ENCODE assay signal across 11 cellular contexts in genomic region chr7:33669251-33669670, GRCh38.
A peak's percentile ranks its signal among the peaks of the same experiment; 100 is the strongest.
DNase-seq lines count a peak whose midpoint lies in the region; ATAC-seq and TF ChIP-seq lines count a peak whose summit lies in the region.
"Had no signal": no experiment of that assay in that cellular context is flagged by ENCODE, and none has a peak within 500 bp of the region (broad histone marks: within the 10 kb centered on the region; RNA-seq: fewer than 3 reads in every experiment).

No MANE protein-coding gene starts in this region.

- no peaks in the 10 kb centered on the region for H3K36me3 Mint-ChIP-seq in osteocyte (ENCODE audit: unreplicated experiment)
- H3K36me3 Mint-ChIP-seq: stimulated activated effector memory CD8-positive, alpha-beta T cell treated with anti-CD3 and anti-CD28 coated beads, Interleukin-12 subunit alpha, Interleukin-12 subunit beta, amount 100 ng/mL, for 72 hours had no signal

- H3K4me1 Mint-ChIP-seq in osteocyte (ENCODE audit: unreplicated experiment) = peaks cover 25% of the 10 kb centered on the region
- H3K4me1 Mint-ChIP-seq: stimulated activated effector memory CD8-positive, alpha-beta T cell treated with anti-CD3 and anti-CD28 coated beads, Interleukin-12 subunit alpha, Interleukin-12 subunit beta, amount 100 ng/mL, for 72 hours had no signal

- H3K9me3 Mint-ChIP-seq in osteocyte (ENCODE audit: unreplicated experiment) = peaks cover 4% of the 10 kb centered on the region
- H3K9me3 Mint-ChIP-seq: stimulated activated effector memory CD8-positive, alpha-beta T cell treated with anti-CD3 and anti-CD28 coated beads, Interleukin-12 subunit alpha, Interleukin-12 subunit beta, amount 100 ng/mL, for 72 hours had no signal

- TF ChIP-seq CTCF in osteocyte (IDR thresholded peaks at IDR 0.05) = no peak

- no peaks in the 10 kb centered on the region for H3K36me3 ChIP-seq in endocrine pancreas (ENCODE audit: control insufficient read depth, insufficient read depth, low read length)

- no peaks in the 10 kb centered on the region for H3K27me3 Mint-ChIP-seq in osteocyte (ENCODE audit: unreplicated experiment)

- CTCF ChIA-PET in HEK293T (lab: Yijun Ruan, JAX) = interaction anchor here (0.6 kb wide), 1 partner anchor 861 kb away, joined by 3 read pairs; no protein-coding TSS in a partner anchor

- no peak for ATAC-seq in HG03097 (IDR thresholded peaks at IDR 0.05; ENCODE audit: low FRiP score, unreplicated experiment)
- ATAC-seq in GM18867 (IDR thresholded peaks at IDR 0.05; ENCODE audit: unreplicated experiment) = no peak
- ATAC-seq: stimulated activated effector memory CD8-positive, alpha-beta T cell treated with anti-CD3 and anti-CD28 coated beads, Interleukin-12 subunit alpha, Interleukin-12 subunit beta, amount 100 ng/mL, for 72 hours had no signal

- H3K9me3 ChIP-seq in endocrine pancreas (ENCODE audit: control insufficient read depth, low read length) = no peaks in the 10 kb centered on the region

- no peak overlapping the region for H3K9ac ChIP-seq in endocrine pancreas (ENCODE audit: control insufficient read depth, insufficient read depth, low read length)

- peak overlapping the region; percentile 23 for H3K4me3 Mint-ChIP-seq in osteocyte (ENCODE audit: unreplicated experiment)
- H3K4me3 Mint-ChIP-seq: stimulated activated effector memory CD8-positive, alpha-beta T cell treated with anti-CD3 and anti-CD28 coated beads, Interleukin-12 subunit alpha, Interleukin-12 subunit beta, amount 100 ng/mL, for 72 hours had no signal

- POLR2A ChIA-PET in HEK293T (lab: Yijun Ruan, JAX) = no interaction called here

- peaks cover 3% of the 10 kb centered on the region for H3K4me1 ChIP-seq in endocrine pancreas (ENCODE audit: control insufficient read depth, insufficient read depth, low read length)

- H3K27ac Mint-ChIP-seq in osteocyte (ENCODE audit: unreplicated experiment) = peak overlapping the region; percentile 56
- H3K27ac Mint-ChIP-seq: stimulated activated effector memory CD8-positive, alpha-beta T cell treated with anti-CD3 and anti-CD28 coated beads, Interleukin-12 subunit alpha, Interleukin-12 subunit beta, amount 100 ng/mL, for 72 hours had no signal

- no peaks in the 10 kb centered on the region for H3K27me3 ChIP-seq in endocrine pancreas (ENCODE audit: control insufficient read depth, insufficient read depth, low read length)

- DNase-seq in HEK293T (ENCODE audit: extremely low spot score) (peak; percentile 41), NCI-H510A treated with DMSO at 0.1 percent for 48 hours (lab: John Stamatoyannopoulos, UW) (peak; percentile 75), osteocyte (ENCODE audit: extremely low spot score, unreplicated experiment) (no peak)
- no peak for DNase-seq in activated CD4-positive, alpha-beta T cell treated with anti-CD3 and anti-CD28 coated beads, Interleukin-2, amount 50 U/mL, for 1 hour
- DNase-seq in activated naive CD4-positive, alpha-beta T cell (lab: John Stamatoyannopoulos, UW) = no peak
- DNase-seq: activated T-cell treated with anti-CD3 and anti-CD28 coated beads, Interleukin-2, amount 50 U/mL, for 48 hours; glutamatergic neuron had no signal

- peak overlapping the region; percentile 72 for H3K4me3 ChIP-seq in endocrine pancreas (ENCODE audit: control insufficient read depth, insufficient read depth, low read length)

TF ChIP-seq in HEK293T, 16 proteins besides CTCF, POLR2A, EP300 and RAD21:
- TF ChIP-seq FOXK2 (IDR thresholded peaks at IDR 0.05) (peak; percentile 69; the same call in 1 of the 2 replicates), ARNT (IDR thresholded peaks at IDR 0.05) (peak; percentile 64; the same call in 1 of the 2 replicates), ZNF384 (IDR thresholded peaks at IDR 0.05) (no peak), PKNOX1 (IDR thresholded peaks at IDR 0.05) (peak; percentile 92), TARDBP (IDR thresholded peaks at IDR 0.05) (no peak), CTBP1 (IDR thresholded peaks at IDR 0.05; ENCODE audit: borderline replicate concordance) (peak; percentile 97), HDGF (IDR thresholded peaks at IDR 0.05; ENCODE audit: borderline replicate concordance) (no peak), L3MBTL2 (conservative IDR thresholded peaks at IDR 0.05) (no peak), FOXA1 (IDR thresholded peaks at IDR 0.05) (peak; percentile 97), ELF4 (IDR thresholded peaks at IDR 0.05) (peak; percentile 24; the same call in 1 of the 2 replicates)

Comparison
In these comparisons a context has a peak if more than half of its experiments do, and no peak if none do; other contexts are left out.
1. DNase-seq: peak in HEK293T (single experiment) and NCI-H510A treated with DMSO at 0.1 percent for 48 hours (single experiment); none in osteocyte (single experiment), activated CD4-positive, alpha-beta T cell treated with anti-CD3 and anti-CD28 coated beads, Interleukin-2, amount 50 U/mL, for 1 hour (single experiment) and activated naive CD4-positive, alpha-beta T cell (0 of 4).